Comparison of ENCODE assay signal across 12 cellular contexts in genomic region chr20:18304618-18305017, GRCh38. TPM values are rescaled to one million over a fixed set of nuclear protein-coding genes. Genes with fewer than 3 reads are reported as not detected.
DNase-seq lines count a peak whose midpoint lies in the region; TF ChIP-seq lines count a peak whose summit lies in the region.
"Had no signal": no experiment of that assay in that cellular context is flagged by ENCODE, and none has a peak within 500 bp of the region (broad histone marks: within the 10 kb centered on the region; RNA-seq: fewer than 3 reads in every experiment).

No MANE protein-coding gene starts in this region.

- no peaks in the 10 kb centered on the region for H3K9me3 ChIP-seq in left ventricle myocardium inferior (replicated peaks)
- H3K9me3 ChIP-seq: esophagus muscularis mucosa, upper lobe of left lung had no signal

- TF ChIP-seq CTCF in choroid plexus epithelial cell (conservative IDR thresholded peaks at IDR 0.05; ENCODE audit: low read depth, low read length) (peak; percentile 42), retinal pigment epithelial cell (conservative IDR thresholded peaks at IDR 0.05; ENCODE audit: low read depth, low read length) (peak; percentile 34), left ventricle myocardium inferior (IDR thresholded peaks at IDR 0.05; ENCODE audit: borderline replicate concordance) (no peak)

- intact Hi-C loops in left ventricle myocardium inferior (cut with micrococcal nuclease): no loop called here

- no peaks in the 10 kb centered on the region for H3K4me1 ChIP-seq in left ventricle myocardium inferior
- H3K4me1 ChIP-seq: esophagus muscularis mucosa, parathyroid adenoma, upper lobe of left lung had no signal

- DNase-seq in NCI-H82 (lab: John Stamatoyannopoulos, UW) (peak; percentile 48), NCI-H82 treated with DMSO at 0.1 percent for 48 hours (lab: John Stamatoyannopoulos, UW; ENCODE audit: unreplicated experiment) (no peak), NAMALWA (ENCODE audit: low spot score) (peak; percentile 16), choroid plexus epithelial cell (ENCODE audit: low read depth) (peak; percentile 5), retinal pigment epithelial cell (ENCODE audit: low read depth) (no peak), NOMO-1 treated with DMSO at 0.1 percent for 48 hours (lab: John Stamatoyannopoulos, UW; ENCODE audit: unreplicated experiment) (no peak), left ventricle myocardium inferior (no peak), superior temporal gyrus (ENCODE audit: extremely low spot score) (no peak)
- DNase-seq: NCI-H2227 treated with DMSO at 0.1 percent for 48 hours, upper lobe of left lung had no signal

- peaks cover 20% of the 10 kb centered on the region for H3K36me3 ChIP-seq in left ventricle myocardium inferior

- H3K27me3 ChIP-seq in left ventricle myocardium inferior (ENCODE audit: low read depth): no peaks in the 10 kb centered on the region
- H3K27me3 ChIP-seq: esophagus muscularis mucosa, upper lobe of left lung had no signal

- H3K27ac ChIP-seq in left ventricle myocardium inferior (replicated peaks): no peak overlapping the region
- H3K27ac ChIP-seq: esophagus muscularis mucosa, parathyroid adenoma, upper lobe of left lung had no signal

- no peak overlapping the region for H3K4me3 ChIP-seq in choroid plexus epithelial cell (ENCODE audit: low read depth, low read length)
- no peak overlapping the region for H3K4me3 ChIP-seq in retinal pigment epithelial cell (ENCODE audit: low read length)
- H3K4me3 ChIP-seq in left ventricle myocardium inferior: no peak overlapping the region
- H3K4me3 ChIP-seq: esophagus muscularis mucosa, upper lobe of left lung had no signal

RNA-seq across cellular contexts. Expression of gene ZNF133, which starts 16.3 kb away (rescaled TPM):
- 7.4 TPM for total RNA-seq in left ventricle myocardium inferior

Comparison
In these comparisons a context has a peak if more than half of its experiments do, and no peak if none do; other contexts are left out.
1. DNase-seq: peak in NCI-H82 (single experiment), NAMALWA (single experiment) and choroid plexus epithelial cell (single experiment); none in NCI-H82 treated with DMSO at 0.1 percent for 48 hours (single experiment), retinal pigment epithelial cell (single experiment), NOMO-1 treated with DMSO at 0.1 percent for 48 hours (single experiment), left ventricle myocardium inferior (single experiment) and superior temporal gyrus (single experiment).